17 cellular contexts compared by ENCODE assay signal in genomic region chr9:85224729-85225128, GRCh38.
DNase-seq lines count a peak whose midpoint lies in the region; ATAC-seq, FAIRE-seq and TF ChIP-seq lines count a peak whose summit lies in the region.
"Had no signal": no experiment of that assay in that cellular context is flagged by ENCODE, and none has a peak within 500 bp of the region (broad histone marks: within the 10 kb centered on the region; RNA-seq: fewer than 3 reads in every experiment).

No MANE protein-coding gene starts in this region.

- in situ Hi-C loops in astrocyte of the cerebellum (cut with HindIII; ENCODE audit: low sequenced_read_pairs): no loop called here

- TF ChIP-seq CTCF in astrocyte of the cerebellum (IDR thresholded peaks at IDR 0.05; ENCODE audit: low read depth, low read length, missing control alignments): no peak
- TF ChIP-seq CTCF in foreskin keratinocyte (conservative IDR thresholded peaks at IDR 0.05): no peak
- no peak for TF ChIP-seq CTCF in adrenal gland (IDR thresholded peaks at IDR 0.05)

- peak; percentile 78 for FAIRE-seq in H54 (lab: Jason Lieb, UNC)
- FAIRE-seq: frontal cortex, GM12891, HTR-8/SVneo had no signal

- H3K9me3 ChIP-seq in aorta (ENCODE audit: control insufficient read depth, low read length) (no peaks in the 10 kb centered on the region), adrenal gland (replicated peaks in 1 of 3) (no peaks in the 10 kb centered on the region)

- H3K4me1 ChIP-seq in foreskin keratinocyte: peaks cover 23% of the 10 kb centered on the region
- H3K4me1 ChIP-seq in aorta (ENCODE audit: control insufficient read depth in 1 of 2, insufficient read depth in 2 of 2, low read length in 2 of 2): peaks cover 0 to 2% of the 10 kb centered on the region in 2 donors
- peaks cover 0 to 6% of the 10 kb centered on the region in 2 donors for H3K4me1 ChIP-seq in adrenal gland (replicated peaks in 1 of 2)

- 3 to 4% methylated on average over 4 of the region's 4 CpGs for WGBS in aorta, 2 donors
- WGBS in adrenal gland, 4 donors: 54 to 57% (median 55%) methylated on average over 4 of the region's 4 CpGs

- no peak overlapping the region for H3K27ac ChIP-seq in foreskin keratinocyte
- H3K27ac ChIP-seq in aorta (ENCODE audit: low read depth in 1 of 2, low read length in 2 of 2): no peak overlapping the region
- H3K27ac ChIP-seq in adrenal gland: no peak overlapping the region
- H3K27ac ChIP-seq: PC-9 had no signal

- H3K36me3 ChIP-seq in aorta (ENCODE audit: control insufficient read depth in 1 of 2, insufficient read depth in 2 of 2, low read length in 1 of 2): no peaks in the 10 kb centered on the region
- H3K36me3 ChIP-seq in adrenal gland (replicated peaks in 1 of 2): no peaks in the 10 kb centered on the region

- intact Hi-C loops in aorta (cut with DNase I): loop anchor here in 1 of 2 donors (10.0 kb wide), 1 partner anchor 360 kb away; no protein-coding TSS in a partner anchor
- intact Hi-C loops in adrenal gland (cut with DNase I): no loop called here

- ATAC-seq in foreskin keratinocyte: peak; percentile 95
- peak; percentile 81 for ATAC-seq in aorta (ENCODE audit: low FRiP score)
- ATAC-seq in GM18498 (IDR thresholded peaks at IDR 0.05; ENCODE audit: unreplicated experiment): no peak
- no peak for ATAC-seq in GM21515 (IDR thresholded peaks at IDR 0.05; ENCODE audit: unreplicated experiment)
- ATAC-seq: activated CD8-positive, alpha-beta T cell treated with anti-CD3 and anti-CD28 coated beads for 36 hours; natural killer cell had no signal

- no peaks in the 10 kb centered on the region for H3K27me3 ChIP-seq in foreskin keratinocyte
- H3K27me3 ChIP-seq in aorta (ENCODE audit: control insufficient read depth in 1 of 2, insufficient read depth in 2 of 2, low read length in 1 of 2): no peaks in the 10 kb centered on the region
- no peaks in the 10 kb centered on the region for H3K27me3 ChIP-seq in adrenal gland

- DNase-seq in H54 (ENCODE audit: insufficient read length, low spot score) (peak; percentile 26), astrocyte of the cerebellum (ENCODE audit: low read depth) (peak; percentile 86), foreskin keratinocyte (peak; percentile 77 to 92), aorta (no peak), adrenal gland (no peak)
- DNase-seq: activated CD8-positive, alpha-beta T cell treated with anti-CD3 and anti-CD28 coated beads for 36 hours; activated effector memory CD4-positive, alpha-beta T cell treated with anti-CD3 and anti-CD28 coated beads, Interleukin-2, amount 50 U/mL, for 16 hours; H9; islet precursor cell; natural killer cell; NCI-H2171 treated with DMSO at 0.1 percent for 48 hours; PC-9 had no signal

- no peak for TF ChIP-seq POLR2A in H54 (IDR thresholded peaks at IDR 0.05; ENCODE audit: low read depth, low read length)
- no peak for TF ChIP-seq POLR2A in adrenal gland (IDR thresholded peaks at IDR 0.05)

- no peak overlapping the region for H3K4me3 ChIP-seq in astrocyte of the cerebellum (ENCODE audit: low read depth, low read length)
- H3K4me3 ChIP-seq in aorta (ENCODE audit: low read length in 2 of 2): no peak overlapping the region
- H3K4me3 ChIP-seq in adrenal gland: no peak overlapping the region
- H3K4me3 ChIP-seq: PC-9 had no signal

Comparison
In these comparisons a context has a peak if more than half of its experiments do, and no peak if none do; other contexts are left out.
1. DNase-seq: peak in H54 (single experiment), astrocyte of the cerebellum (single experiment) and foreskin keratinocyte (2 of 2); none in aorta (0 of 2) and adrenal gland (0 of 7).
2. ATAC-seq: peak in foreskin keratinocyte (single experiment) and aorta (single experiment); none in GM18498 (single experiment) and GM21515 (single experiment).